In the genomic region with DNA sequence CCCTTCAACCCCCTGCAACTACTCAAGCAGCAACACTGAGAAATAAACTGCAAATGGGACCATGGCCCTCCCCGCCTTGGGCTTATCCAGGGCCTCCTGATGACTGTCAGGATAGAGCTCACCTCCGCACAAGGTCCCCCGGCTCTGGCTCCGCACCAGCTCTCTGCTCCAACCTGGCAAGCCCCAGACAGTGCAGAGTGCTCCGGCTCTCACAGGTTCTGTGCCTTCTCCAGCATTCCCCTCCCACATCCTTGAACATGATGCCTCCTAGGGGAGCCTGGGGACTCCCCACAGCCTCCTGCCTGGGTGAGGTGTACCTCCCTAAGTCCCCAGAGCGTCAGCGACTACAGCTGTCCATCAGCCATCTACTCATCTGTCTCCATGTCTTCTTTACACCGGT, we compare ENCODE assay signal across 2 cellular contexts.
TF ChIP-seq lines count a peak whose summit lies in the region.

No MANE protein-coding gene starts in this region.

TF ChIP-seq in SK-N-SH treated with all-trans-retinoic acid at 6 μM for 48 hours, 23 proteins besides CTCF, POLR2A, EP300 and RAD21 (continued from another document):
- TF ChIP-seq, protein P1, sequence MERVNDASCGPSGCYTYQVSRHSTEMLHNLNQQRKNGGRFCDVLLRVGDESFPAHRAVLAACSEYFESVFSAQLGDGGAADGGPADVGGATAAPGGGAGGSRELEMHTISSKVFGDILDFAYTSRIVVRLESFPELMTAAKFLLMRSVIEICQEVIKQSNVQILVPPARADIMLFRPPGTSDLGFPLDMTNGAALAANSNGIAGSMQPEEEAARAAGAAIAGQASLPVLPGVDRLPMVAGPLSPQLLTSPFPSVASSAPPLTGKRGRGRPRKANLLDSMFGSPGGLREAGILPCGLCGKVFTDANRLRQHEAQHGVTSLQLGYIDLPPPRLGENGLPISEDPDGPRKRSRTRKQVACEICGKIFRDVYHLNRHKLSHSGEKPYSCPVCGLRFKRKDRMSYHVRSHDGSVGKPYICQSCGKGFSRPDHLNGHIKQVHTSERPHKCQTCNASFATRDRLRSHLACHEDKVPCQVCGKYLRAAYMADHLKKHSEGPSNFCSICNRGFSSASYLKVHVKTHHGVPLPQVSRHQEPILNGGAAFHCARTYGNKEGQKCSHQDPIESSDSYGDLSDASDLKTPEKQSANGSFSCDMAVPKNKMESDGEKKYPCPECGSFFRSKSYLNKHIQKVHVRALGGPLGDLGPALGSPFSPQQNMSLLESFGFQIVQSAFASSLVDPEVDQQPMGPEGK (CRISPR knock-in tag; IDR thresholded peaks at IDR 0.05; ENCODE audit: borderline replicate concordance): no peak
- TF ChIP-seq RARB (CRISPR knock-in tag; IDR thresholded peaks at IDR 0.05) (no peak), ZC3H10 (CRISPR knock-in tag; IDR thresholded peaks at IDR 0.05) (no peak), GLIS3 (CRISPR knock-in tag; IDR thresholded peaks at IDR 0.05) (no peak), TOX (CRISPR knock-in tag; IDR thresholded peaks at IDR 0.05; ENCODE audit: borderline replicate concordance) (no peak), ZNF8 (CRISPR knock-in tag; IDR thresholded peaks at IDR 0.05) (no peak), BACH2 (CRISPR knock-in tag; IDR thresholded peaks at IDR 0.05; ENCODE audit: borderline replicate concordance) (no peak), ESRRG (CRISPR knock-in tag; IDR thresholded peaks at IDR 0.05) (no peak), ZFP3 (CRISPR knock-in tag; IDR thresholded peaks at IDR 0.05) (no peak), ARNTL (CRISPR knock-in tag; IDR thresholded peaks at IDR 0.05; ENCODE audit: borderline replicate concordance, low read depth) (no peak), PPARA (CRISPR knock-in tag; IDR thresholded peaks at IDR 0.05; ENCODE audit: borderline replicate concordance) (no peak), ZNF70 (CRISPR knock-in tag; IDR thresholded peaks at IDR 0.05) (no peak), ZNF565 (CRISPR knock-in tag; conservative IDR thresholded peaks at IDR 0.05; ENCODE audit: low read depth) (no peak)
- TF ChIP-seq, protein P2, sequence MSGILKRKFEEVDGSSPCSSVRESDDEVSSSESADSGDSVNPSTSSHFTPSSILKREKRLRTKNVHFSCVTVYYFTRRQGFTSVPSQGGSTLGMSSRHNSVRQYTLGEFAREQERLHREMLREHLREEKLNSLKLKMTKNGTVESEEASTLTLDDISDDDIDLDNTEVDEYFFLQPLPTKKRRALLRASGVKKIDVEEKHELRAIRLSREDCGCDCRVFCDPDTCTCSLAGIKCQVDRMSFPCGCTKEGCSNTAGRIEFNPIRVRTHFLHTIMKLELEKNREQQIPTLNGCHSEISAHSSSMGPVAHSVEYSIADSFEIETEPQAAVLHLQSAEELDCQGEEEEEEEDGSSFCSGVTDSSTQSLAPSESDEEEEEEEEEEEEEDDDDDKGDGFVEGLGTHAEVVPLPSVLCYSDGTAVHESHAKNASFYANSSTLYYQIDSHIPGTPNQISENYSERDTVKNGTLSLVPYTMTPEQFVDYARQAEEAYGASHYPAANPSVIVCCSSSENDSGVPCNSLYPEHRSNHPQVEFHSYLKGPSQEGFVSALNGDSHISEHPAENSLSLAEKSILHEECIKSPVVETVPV (CRISPR knock-in tag; IDR thresholded peaks at IDR 0.05): no peak
- TF ChIP-seq, protein P3, sequence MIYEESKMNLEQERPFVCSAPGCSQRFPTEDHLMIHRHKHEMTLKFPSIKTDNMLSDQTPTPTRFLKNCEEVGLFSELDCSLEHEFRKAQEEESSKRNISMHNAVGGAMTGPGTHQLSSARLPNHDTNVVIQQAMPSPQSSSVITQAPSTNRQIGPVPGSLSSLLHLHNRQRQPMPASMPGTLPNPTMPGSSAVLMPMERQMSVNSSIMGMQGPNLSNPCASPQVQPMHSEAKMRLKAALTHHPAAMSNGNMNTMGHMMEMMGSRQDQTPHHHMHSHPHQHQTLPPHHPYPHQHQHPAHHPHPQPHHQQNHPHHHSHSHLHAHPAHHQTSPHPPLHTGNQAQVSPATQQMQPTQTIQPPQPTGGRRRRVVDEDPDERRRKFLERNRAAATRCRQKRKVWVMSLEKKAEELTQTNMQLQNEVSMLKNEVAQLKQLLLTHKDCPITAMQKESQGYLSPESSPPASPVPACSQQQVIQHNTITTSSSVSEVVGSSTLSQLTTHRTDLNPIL (CRISPR knock-in tag; IDR thresholded peaks at IDR 0.05; ENCODE audit: low read depth): no peak
- TF ChIP-seq, protein P4, sequence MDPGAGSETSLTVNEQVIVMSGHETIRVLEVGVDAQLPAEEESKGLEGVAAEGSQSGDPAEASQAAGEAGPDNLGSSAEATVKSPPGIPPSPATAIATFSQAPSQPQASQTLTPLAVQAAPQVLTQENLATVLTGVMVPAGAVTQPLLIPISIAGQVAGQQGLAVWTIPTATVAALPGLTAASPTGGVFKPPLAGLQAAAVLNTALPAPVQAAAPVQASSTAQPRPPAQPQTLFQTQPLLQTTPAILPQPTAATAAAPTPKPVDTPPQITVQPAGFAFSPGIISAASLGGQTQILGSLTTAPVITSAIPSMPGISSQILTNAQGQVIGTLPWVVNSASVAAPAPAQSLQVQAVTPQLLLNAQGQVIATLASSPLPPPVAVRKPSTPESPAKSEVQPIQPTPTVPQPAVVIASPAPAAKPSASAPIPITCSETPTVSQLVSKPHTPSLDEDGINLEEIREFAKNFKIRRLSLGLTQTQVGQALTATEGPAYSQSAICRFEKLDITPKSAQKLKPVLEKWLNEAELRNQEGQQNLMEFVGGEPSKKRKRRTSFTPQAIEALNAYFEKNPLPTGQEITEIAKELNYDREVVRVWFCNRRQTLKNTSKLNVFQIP (CRISPR knock-in tag; IDR thresholded peaks at IDR 0.05; ENCODE audit: borderline replicate concordance, low read depth): no peak
- TF ChIP-seq, protein P5, sequence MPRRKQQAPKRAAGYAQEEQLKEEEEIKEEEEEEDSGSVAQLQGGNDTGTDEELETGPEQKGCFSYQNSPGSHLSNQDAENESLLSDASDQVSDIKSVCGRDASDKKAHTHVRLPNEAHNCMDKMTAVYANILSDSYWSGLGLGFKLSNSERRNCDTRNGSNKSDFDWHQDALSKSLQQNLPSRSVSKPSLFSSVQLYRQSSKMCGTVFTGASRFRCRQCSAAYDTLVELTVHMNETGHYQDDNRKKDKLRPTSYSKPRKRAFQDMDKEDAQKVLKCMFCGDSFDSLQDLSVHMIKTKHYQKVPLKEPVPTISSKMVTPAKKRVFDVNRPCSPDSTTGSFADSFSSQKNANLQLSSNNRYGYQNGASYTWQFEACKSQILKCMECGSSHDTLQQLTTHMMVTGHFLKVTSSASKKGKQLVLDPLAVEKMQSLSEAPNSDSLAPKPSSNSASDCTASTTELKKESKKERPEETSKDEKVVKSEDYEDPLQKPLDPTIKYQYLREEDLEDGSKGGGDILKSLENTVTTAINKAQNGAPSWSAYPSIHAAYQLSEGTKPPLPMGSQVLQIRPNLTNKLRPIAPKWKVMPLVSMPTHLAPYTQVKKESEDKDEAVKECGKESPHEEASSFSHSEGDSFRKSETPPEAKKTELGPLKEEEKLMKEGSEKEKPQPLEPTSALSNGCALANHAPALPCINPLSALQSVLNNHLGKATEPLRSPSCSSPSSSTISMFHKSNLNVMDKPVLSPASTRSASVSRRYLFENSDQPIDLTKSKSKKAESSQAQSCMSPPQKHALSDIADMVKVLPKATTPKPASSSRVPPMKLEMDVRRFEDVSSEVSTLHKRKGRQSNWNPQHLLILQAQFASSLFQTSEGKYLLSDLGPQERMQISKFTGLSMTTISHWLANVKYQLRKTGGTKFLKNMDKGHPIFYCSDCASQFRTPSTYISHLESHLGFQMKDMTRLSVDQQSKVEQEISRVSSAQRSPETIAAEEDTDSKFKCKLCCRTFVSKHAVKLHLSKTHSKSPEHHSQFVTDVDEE (CRISPR knock-in tag; IDR thresholded peaks at IDR 0.05): no peak

TF ChIP-seq in SK-N-SH, 30 proteins besides CTCF, POLR2A, EP300 and RAD21 (continued from another document):
- TF ChIP-seq, protein P6, sequence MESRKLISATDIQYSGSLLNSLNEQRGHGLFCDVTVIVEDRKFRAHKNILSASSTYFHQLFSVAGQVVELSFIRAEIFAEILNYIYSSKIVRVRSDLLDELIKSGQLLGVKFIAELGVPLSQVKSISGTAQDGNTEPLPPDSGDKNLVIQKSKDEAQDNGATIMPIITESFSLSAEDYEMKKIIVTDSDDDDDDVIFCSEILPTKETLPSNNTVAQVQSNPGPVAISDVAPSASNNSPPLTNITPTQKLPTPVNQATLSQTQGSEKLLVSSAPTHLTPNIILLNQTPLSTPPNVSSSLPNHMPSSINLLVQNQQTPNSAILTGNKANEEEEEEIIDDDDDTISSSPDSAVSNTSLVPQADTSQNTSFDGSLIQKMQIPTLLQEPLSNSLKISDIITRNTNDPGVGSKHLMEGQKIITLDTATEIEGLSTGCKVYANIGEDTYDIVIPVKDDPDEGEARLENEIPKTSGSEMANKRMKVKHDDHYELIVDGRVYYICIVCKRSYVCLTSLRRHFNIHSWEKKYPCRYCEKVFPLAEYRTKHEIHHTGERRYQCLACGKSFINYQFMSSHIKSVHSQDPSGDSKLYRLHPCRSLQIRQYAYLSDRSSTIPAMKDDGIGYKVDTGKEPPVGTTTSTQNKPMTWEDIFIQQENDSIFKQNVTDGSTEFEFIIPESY (IDR thresholded peaks at IDR 0.05; ENCODE audit: borderline replicate concordance, low read depth): no peak
- TF ChIP-seq SMC3 (IDR thresholded peaks at IDR 0.05; ENCODE audit: low read depth, low read length): no peak
